Comparison of ENCODE assay signal across 11 cellular contexts in the genomic region with DNA sequence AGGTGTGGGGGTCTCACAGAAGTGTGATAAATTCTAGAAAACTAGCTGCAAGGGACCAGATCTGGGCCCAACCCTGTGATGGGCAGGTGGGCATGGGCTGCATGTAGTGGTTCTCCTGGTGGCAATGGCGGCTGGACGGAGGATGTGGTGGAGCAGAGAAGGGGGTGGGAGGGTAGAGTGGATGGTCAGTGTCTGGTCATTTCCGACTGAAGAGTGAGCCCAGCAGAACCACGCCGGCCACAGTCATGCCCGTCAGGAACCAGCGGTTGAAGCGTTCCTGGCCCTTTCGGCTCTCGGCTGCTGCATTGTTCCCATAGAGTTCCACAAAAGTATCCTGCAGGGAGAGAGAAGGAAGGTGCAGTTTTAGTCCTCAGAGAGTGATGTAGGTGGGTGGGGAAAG. TPM values are rescaled to one million over a fixed set of nuclear protein-coding genes. Genes with fewer than 3 reads are reported as not detected.
DNase-seq lines count a peak whose midpoint lies in the region; ATAC-seq and TF ChIP-seq lines count a peak whose summit lies in the region.
"Had no signal": no experiment of that assay in that cellular context is flagged by ENCODE, and none has a peak within 500 bp of the region (broad histone marks: within the 10 kb centered on the region; RNA-seq: fewer than 3 reads in every experiment).

No MANE protein-coding gene starts in this region.

- POLR2A ChIA-PET in activated naive CD8-positive, alpha-beta T cell treated with anti-CD3 and anti-CD28 coated beads, Interleukin-2, amount 10 ng/mL, durations not matched to agents 7 days and 5 days (lab: Charles Lee): interaction anchor here (1.0 to 3.1 kb wide), 6 partner anchors 9 to 57 kb away, joined by 4 to 19 read pairs (median 8); a partner anchor contains a TSS

- no peak overlapping the region for H4K91ac ChIP-seq in mesenchymal stem cell (ENCODE audit: low read length)

- H2BK12ac ChIP-seq in mesenchymal stem cell (ENCODE audit: low read length in 2 of 2): peak overlapping the region in 1 of 2 experiments; percentile 66

- peaks cover 9% of the 10 kb centered on the region for H3K36me3 Mint-ChIP-seq in activated naive CD4-positive, alpha-beta T cell treated with anti-CD3 and anti-CD28 coated beads, Interleukin-2, amount 50 U/mL, for 24 hours
- peaks cover 45% of the 10 kb centered on the region for H3K36me3 Mint-ChIP-seq in activated naive CD8-positive, alpha-beta T cell treated with anti-CD3 and anti-CD28 coated beads, Interleukin-2, amount 10 ng/mL, durations not matched to agents 7 days and 5 days

- intact Hi-C loops in tibial artery (cut with DNase I; ENCODE audit: low total_unique reads): loop anchor here (10.0 kb wide), 2 partner anchors 159 to 289 kb away; a partner anchor contains a TSS

- peaks cover 15% of the 10 kb centered on the region for H3K79me1 ChIP-seq in mesenchymal stem cell (replicated peaks; ENCODE audit: low read length, poor library complexity, severe bottlenecking)

- H3K27ac ChIP-seq in mesenchymal stem cell (ENCODE audit: low read length, poor library complexity, severe bottlenecking): no peak overlapping the region
- H3K27ac ChIP-seq in tibial artery: peak overlapping the region; percentile 88 to 97

- no peak for TF ChIP-seq CTCF in tibial artery (IDR thresholded peaks at IDR 0.05)

- H3K4me3 ChIP-seq in mesenchymal stem cell (ENCODE audit: insufficient read depth in 1 of 2, low read depth in 1 of 2, low read length in 2 of 2) (no peak overlapping the region), tibial artery (no peak overlapping the region)

- no peaks in the 10 kb centered on the region for H3K27me3 Mint-ChIP-seq in activated naive CD4-positive, alpha-beta T cell treated with anti-CD3 and anti-CD28 coated beads, Interleukin-2, amount 50 U/mL, for 24 hours
- no peaks in the 10 kb centered on the region for H3K27me3 Mint-ChIP-seq in activated naive CD8-positive, alpha-beta T cell treated with anti-CD3 and anti-CD28 coated beads, Interleukin-2, amount 10 ng/mL, durations not matched to agents 7 days and 5 days

- no peak overlapping the region for H3K23ac ChIP-seq in mesenchymal stem cell (ENCODE audit: low read length in 2 of 2)

- H3K4ac ChIP-seq in mesenchymal stem cell (ENCODE audit: low read depth in 1 of 2, low read length in 2 of 2): no peak overlapping the region

- H3K4me2 ChIP-seq in mesenchymal stem cell (ENCODE audit: low read length, poor library complexity, severe bottlenecking): no peak overlapping the region

- peak overlapping the region; percentile 57 for H3K9ac ChIP-seq in mesenchymal stem cell (ENCODE audit: low read length)

- H3K18ac ChIP-seq in mesenchymal stem cell (ENCODE audit: low read depth in 1 of 2, low read length in 2 of 2): peak overlapping the region in 1 of 2 experiments; percentile 74

- H2BK15ac ChIP-seq in mesenchymal stem cell (ENCODE audit: low read depth, poor library complexity, severe bottlenecking): no peak overlapping the region

- H3K4me1 Mint-ChIP-seq in activated naive CD4-positive, alpha-beta T cell treated with anti-CD3 and anti-CD28 coated beads, Interleukin-2, amount 50 U/mL, for 24 hours: peaks cover 57% of the 10 kb centered on the region
- H3K4me1 Mint-ChIP-seq in activated naive CD8-positive, alpha-beta T cell treated with anti-CD3 and anti-CD28 coated beads, Interleukin-2, amount 10 ng/mL, durations not matched to agents 7 days and 5 days: peaks cover 69% of the 10 kb centered on the region

- peak overlapping the region; percentile 81 for H3K27ac Mint-ChIP-seq in activated naive CD4-positive, alpha-beta T cell treated with anti-CD3 and anti-CD28 coated beads, Interleukin-2, amount 50 U/mL, for 24 hours
- peak overlapping the region; percentile 96 for H3K27ac Mint-ChIP-seq in activated naive CD8-positive, alpha-beta T cell treated with anti-CD3 and anti-CD28 coated beads, Interleukin-2, amount 10 ng/mL, durations not matched to agents 7 days and 5 days

- no peaks in the 10 kb centered on the region for H3K27me3 ChIP-seq in mesenchymal stem cell (ENCODE audit: control insufficient read depth in 1 of 2, insufficient read depth in 1 of 2, low read length in 2 of 2)
- H3K27me3 ChIP-seq in tibial artery: no peaks in the 10 kb centered on the region

- no peak overlapping the region for H2BK120ac ChIP-seq in mesenchymal stem cell (ENCODE audit: low read depth, low read length)

- no peaks in the 10 kb centered on the region for H3K9me3 Mint-ChIP-seq in activated naive CD4-positive, alpha-beta T cell treated with anti-CD3 and anti-CD28 coated beads, Interleukin-2, amount 50 U/mL, for 24 hours
- no peaks in the 10 kb centered on the region for H3K9me3 Mint-ChIP-seq in activated naive CD8-positive, alpha-beta T cell treated with anti-CD3 and anti-CD28 coated beads, Interleukin-2, amount 10 ng/mL, durations not matched to agents 7 days and 5 days

- H2BK5ac ChIP-seq in mesenchymal stem cell (ENCODE audit: low read depth, low read length, poor library complexity, severe bottlenecking): no peak overlapping the region

- H2AK5ac ChIP-seq in mesenchymal stem cell (ENCODE audit: low read length, severe bottlenecking): no peak overlapping the region

- H3K9me3 ChIP-seq in mesenchymal stem cell (ENCODE audit: control insufficient read depth, low read length): no peaks in the 10 kb centered on the region
- no peaks in the 10 kb centered on the region for H3K9me3 ChIP-seq in tibial artery

- WGBS in mesenchymal stem cell: 98% methylated on average over 10 of the region's 10 CpGs

- H3K4me3 Mint-ChIP-seq in activated naive CD4-positive, alpha-beta T cell treated with anti-CD3 and anti-CD28 coated beads, Interleukin-2, amount 50 U/mL, for 24 hours: no peak overlapping the region
- no peak overlapping the region for H3K4me3 Mint-ChIP-seq in activated naive CD8-positive, alpha-beta T cell treated with anti-CD3 and anti-CD28 coated beads, Interleukin-2, amount 10 ng/mL, durations not matched to agents 7 days and 5 days

- DNase-seq in activated naive CD4-positive, alpha-beta T cell treated with anti-CD3 and anti-CD28 coated beads, Interleukin-2, amount 50 U/mL, for 16 hours: no peak
- DNase-seq in activated naive CD8-positive, alpha-beta T cell treated with anti-CD3 and anti-CD28 coated beads, Interleukin-2, amount 10 ng/mL, durations not matched to agents 7 days and 5 days: no peak
- DNase-seq in mesenchymal stem cell: no peak
- no peak for DNase-seq in tibial artery
- DNase-seq in GM19240 (ENCODE audit: insufficient read length, low spot score): no peak
- DNase-seq: activated T-cell treated with anti-CD3 and anti-CD28 coated beads for 4 hours, NCI-H748 treated with DMSO at 0.1 percent for 48 hours had no signal

- H4K8ac ChIP-seq in mesenchymal stem cell (ENCODE audit: low read length): no peak overlapping the region

- ATAC-seq in activated naive CD8-positive, alpha-beta T cell treated with anti-CD3 and anti-CD28 coated beads, Interleukin-2, amount 10 ng/mL, durations not matched to agents 7 days and 5 days (ENCODE audit: low read depth): no peak
- ATAC-seq in GM18873 (IDR thresholded peaks at IDR 0.05; ENCODE audit: low FRiP score, unreplicated experiment) (no peak), GM19324 (IDR thresholded peaks at IDR 0.05; ENCODE audit: low FRiP score, unreplicated experiment) (no peak)

- no peak overlapping the region for H2AFZ ChIP-seq in mesenchymal stem cell (ENCODE audit: low read depth, low read length)

- no peak overlapping the region for H3K14ac ChIP-seq in mesenchymal stem cell (ENCODE audit: low read length in 2 of 2)

- peaks cover 57% of the 10 kb centered on the region for H3K4me1 ChIP-seq in mesenchymal stem cell (ENCODE audit: control insufficient read depth, insufficient read depth, low read depth, low read length)
- H3K4me1 ChIP-seq in tibial artery: peaks cover 6 to 90% (median 74%) of the 10 kb centered on the region in 4 donors

- H3K36me3 ChIP-seq in mesenchymal stem cell (ENCODE audit: control insufficient read depth in 1 of 2, insufficient read depth in 2 of 2, low read depth in 1 of 2, low read length in 2 of 2): peaks cover 63 to 70% of the 10 kb centered on the region in 2 experiments
- peaks cover 13 to 29% (median 20%) of the 10 kb centered on the region in 3 donors for H3K36me3 ChIP-seq in tibial artery

RNA-seq across cellular contexts. Expression of a gene that starts 28.0 kb away (rescaled TPM):
- total RNA-seq in activated naive CD8-positive, alpha-beta T cell treated with anti-CD3 and anti-CD28 coated beads, Interleukin-2, amount 10 ng/mL, durations not matched to agents 7 days and 5 days: not detected
- polyA plus RNA-seq in mesenchymal stem cell (2013, experiment 1 of 2): not detected
- not detected for polyA plus RNA-seq in mesenchymal stem cell (2013, experiment 2 of 2)
- total RNA-seq: T-helper 1 cell treated with Interleukin-12 subunit alpha and Interleukin-12 subunit beta and Interleukin-4 antibody, amounts not matched to agents 30 ng/mL and 1 ng/mL, for 36 hours had no signal

RNA-seq across cellular contexts. Expression of a gene that starts 56.9 kb away (rescaled TPM):
- total RNA-seq in activated naive CD8-positive, alpha-beta T cell treated with anti-CD3 and anti-CD28 coated beads, Interleukin-2, amount 10 ng/mL, durations not matched to agents 7 days and 5 days: 10 to 100 TPM; 61.7 to 64.5 TPM
- 116 TPM for polyA plus RNA-seq in mesenchymal stem cell (2013, experiment 1 of 2)
- 114 TPM for polyA plus RNA-seq in mesenchymal stem cell (2013, experiment 2 of 2)
